Comparison of ENCODE assay signal across 1 cellular context in the genomic region with DNA sequence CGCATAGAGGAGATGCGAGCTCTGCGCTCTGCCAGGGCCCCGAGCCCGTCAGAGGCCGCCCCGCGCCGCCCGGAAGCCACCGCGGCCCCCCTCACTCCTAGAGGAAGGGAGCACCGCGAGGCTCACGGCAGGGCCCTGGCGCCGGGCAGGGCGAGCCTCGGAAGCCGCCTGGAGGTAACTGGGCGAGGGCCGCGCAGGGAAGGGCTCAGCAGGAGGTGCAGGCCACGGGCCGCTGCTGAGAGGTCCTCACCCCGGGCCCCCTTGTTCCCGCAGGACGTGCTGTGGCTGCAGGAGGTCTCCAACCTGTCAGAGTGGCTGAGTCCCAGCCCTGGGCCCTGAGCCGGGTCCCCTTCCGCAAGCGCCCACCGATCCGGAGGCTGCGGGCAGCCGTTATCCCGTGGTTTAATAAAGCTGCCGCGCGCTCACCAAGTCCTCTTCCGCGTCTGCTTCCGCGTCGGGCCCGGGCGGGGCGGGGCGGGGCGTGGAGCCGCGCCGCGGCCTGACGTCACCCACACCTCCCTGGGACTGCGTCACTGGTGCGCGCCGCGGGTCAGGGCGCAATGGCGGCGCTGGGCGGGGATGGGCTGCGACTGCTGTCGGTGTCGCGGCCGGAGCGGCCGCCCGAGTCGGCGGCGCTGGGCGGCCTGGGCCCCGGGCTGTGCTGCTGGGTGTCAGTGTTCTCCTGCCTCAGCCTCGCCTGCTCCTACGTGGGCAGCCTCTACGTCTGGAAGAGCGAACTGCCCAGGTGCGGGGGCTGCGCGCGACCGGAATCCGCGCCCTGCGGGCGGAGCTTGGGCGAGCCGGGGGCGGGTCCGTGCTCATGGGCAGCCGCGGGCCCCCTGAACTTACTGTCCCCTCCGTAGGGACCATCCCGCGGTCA.
TF ChIP-seq lines count a peak whose summit lies in the region.

A gene with protein sequence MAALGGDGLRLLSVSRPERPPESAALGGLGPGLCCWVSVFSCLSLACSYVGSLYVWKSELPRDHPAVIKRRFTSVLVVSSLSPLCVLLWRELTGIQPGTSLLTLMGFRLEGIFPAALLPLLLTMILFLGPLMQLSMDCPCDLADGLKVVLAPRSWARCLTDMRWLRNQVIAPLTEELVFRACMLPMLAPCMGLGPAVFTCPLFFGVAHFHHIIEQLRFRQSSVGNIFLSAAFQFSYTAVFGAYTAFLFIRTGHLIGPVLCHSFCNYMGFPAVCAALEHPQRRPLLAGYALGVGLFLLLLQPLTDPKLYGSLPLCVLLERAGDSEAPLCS (plus strand): TSS at position 546 of the 880 bp plus-strand sequence. CDS start 15 bp downstream, at position 561.

TF ChIP-seq in GM12878, 131 proteins besides CTCF, POLR2A, EP300 and RAD21 (continued from another document):
- TF ChIP-seq, protein P1, sequence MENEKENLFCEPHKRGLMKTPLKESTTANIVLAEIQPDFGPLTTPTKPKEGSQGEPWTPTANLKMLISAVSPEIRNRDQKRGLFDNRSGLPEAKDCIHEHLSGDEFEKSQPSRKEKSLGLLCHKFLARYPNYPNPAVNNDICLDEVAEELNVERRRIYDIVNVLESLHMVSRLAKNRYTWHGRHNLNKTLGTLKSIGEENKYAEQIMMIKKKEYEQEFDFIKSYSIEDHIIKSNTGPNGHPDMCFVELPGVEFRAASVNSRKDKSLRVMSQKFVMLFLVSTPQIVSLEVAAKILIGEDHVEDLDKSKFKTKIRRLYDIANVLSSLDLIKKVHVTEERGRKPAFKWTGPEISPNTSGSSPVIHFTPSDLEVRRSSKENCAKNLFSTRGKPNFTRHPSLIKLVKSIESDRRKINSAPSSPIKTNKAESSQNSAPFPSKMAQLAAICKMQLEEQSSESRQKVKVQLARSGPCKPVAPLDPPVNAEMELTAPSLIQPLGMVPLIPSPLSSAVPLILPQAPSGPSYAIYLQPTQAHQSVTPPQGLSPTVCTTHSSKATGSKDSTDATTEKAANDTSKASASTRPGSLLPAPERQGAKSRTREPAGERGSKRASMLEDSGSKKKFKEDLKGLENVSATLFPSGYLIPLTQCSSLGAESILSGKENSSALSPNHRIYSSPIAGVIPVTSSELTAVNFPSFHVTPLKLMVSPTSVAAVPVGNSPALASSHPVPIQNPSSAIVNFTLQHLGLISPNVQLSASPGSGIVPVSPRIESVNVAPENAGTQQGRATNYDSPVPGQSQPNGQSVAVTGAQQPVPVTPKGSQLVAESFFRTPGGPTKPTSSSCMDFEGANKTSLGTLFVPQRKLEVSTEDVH (IDR thresholded peaks at IDR 0.05; ENCODE audit: low read depth, partially characterized antibody), result no peak
- TF ChIP-seq NR2F1 (conservative IDR thresholded peaks at IDR 0.05) (peak; percentile 91), CREB1 (IDR thresholded peaks at IDR 0.05; ENCODE audit: low read depth) (peak; percentile 98), SUZ12 (IDR thresholded peaks at IDR 0.05; ENCODE audit: unreplicated experiment) (no peak), HDGF (IDR thresholded peaks at IDR 0.05) (no peak), RELA (IDR thresholded peaks at IDR 0.05; ENCODE audit: borderline replicate concordance, partially characterized antibody) (peak; percentile 85), JUNB (IDR thresholded peaks at IDR 0.05) (no peak), IKZF2 (IDR thresholded peaks at IDR 0.05) (0 out of 4 replicates have a peak, but pooled peaks of 1 of the 2 experiments have one; percentile 39), IRF4 (IDR thresholded peaks at IDR 0.05; ENCODE audit: low read depth, low read length) (0 out of 2 replicates have a peak, but pooled peaks have one; percentile 5), EGR1 (IDR thresholded peaks at IDR 0.05; ENCODE audit: borderline replicate concordance in 1 of 2, low read depth in 2 of 2, low read length in 2 of 2) (peak in 1 of 2 experiments; percentile 78; a peak in 2 of 3 replicates), YBX1 (IDR thresholded peaks at IDR 0.05) (no peak), POLR2AphosphoS5 (IDR thresholded peaks at IDR 0.05; ENCODE audit: low read length) (peak; percentile 92), GABPA (IDR thresholded peaks at IDR 0.05; ENCODE audit: low read depth) (no peak), BRCA1 (IDR thresholded peaks at IDR 0.05; ENCODE audit: low read depth, low read length) (no peak), EED (IDR thresholded peaks at IDR 0.05; ENCODE audit: low read depth) (no peak), BACH1 (IDR thresholded peaks at IDR 0.05; ENCODE audit: borderline replicate concordance) (peak; percentile 88), TBL1XR1 (IDR thresholded peaks at IDR 0.05; ENCODE audit: low read depth, low read length) (no peak), NFIC (IDR thresholded peaks at IDR 0.05; ENCODE audit: low read depth, low read length) (no peak), TCF7 (IDR thresholded peaks at IDR 0.05; ENCODE audit: borderline replicate concordance) (no peak), PAX8 (IDR thresholded peaks at IDR 0.05) (no peak), MYC (IDR thresholded peaks at IDR 0.05; ENCODE audit: insufficient read depth, insufficient read length, insufficient replicate concordance, low read length, severe bottlenecking) (peak; percentile 18), NR2C1 (IDR thresholded peaks at IDR 0.05) (peak; percentile 88), WRNIP1 (IDR thresholded peaks at IDR 0.05; ENCODE audit: borderline replicate concordance, low read depth, low read length) (no peak), NR2C2 (IDR thresholded peaks at IDR 0.05; ENCODE audit: borderline replicate concordance, control insufficient read depth, insufficient read length, low read depth) (no peak)
- TF ChIP-seq, protein P2, sequence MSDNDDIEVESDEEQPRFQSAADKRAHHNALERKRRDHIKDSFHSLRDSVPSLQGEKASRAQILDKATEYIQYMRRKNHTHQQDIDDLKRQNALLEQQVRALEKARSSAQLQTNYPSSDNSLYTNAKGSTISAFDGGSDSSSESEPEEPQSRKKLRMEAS (IDR thresholded peaks at IDR 0.05; ENCODE audit: low read depth, low read length), result no peak
- TF ChIP-seq, protein P3, sequence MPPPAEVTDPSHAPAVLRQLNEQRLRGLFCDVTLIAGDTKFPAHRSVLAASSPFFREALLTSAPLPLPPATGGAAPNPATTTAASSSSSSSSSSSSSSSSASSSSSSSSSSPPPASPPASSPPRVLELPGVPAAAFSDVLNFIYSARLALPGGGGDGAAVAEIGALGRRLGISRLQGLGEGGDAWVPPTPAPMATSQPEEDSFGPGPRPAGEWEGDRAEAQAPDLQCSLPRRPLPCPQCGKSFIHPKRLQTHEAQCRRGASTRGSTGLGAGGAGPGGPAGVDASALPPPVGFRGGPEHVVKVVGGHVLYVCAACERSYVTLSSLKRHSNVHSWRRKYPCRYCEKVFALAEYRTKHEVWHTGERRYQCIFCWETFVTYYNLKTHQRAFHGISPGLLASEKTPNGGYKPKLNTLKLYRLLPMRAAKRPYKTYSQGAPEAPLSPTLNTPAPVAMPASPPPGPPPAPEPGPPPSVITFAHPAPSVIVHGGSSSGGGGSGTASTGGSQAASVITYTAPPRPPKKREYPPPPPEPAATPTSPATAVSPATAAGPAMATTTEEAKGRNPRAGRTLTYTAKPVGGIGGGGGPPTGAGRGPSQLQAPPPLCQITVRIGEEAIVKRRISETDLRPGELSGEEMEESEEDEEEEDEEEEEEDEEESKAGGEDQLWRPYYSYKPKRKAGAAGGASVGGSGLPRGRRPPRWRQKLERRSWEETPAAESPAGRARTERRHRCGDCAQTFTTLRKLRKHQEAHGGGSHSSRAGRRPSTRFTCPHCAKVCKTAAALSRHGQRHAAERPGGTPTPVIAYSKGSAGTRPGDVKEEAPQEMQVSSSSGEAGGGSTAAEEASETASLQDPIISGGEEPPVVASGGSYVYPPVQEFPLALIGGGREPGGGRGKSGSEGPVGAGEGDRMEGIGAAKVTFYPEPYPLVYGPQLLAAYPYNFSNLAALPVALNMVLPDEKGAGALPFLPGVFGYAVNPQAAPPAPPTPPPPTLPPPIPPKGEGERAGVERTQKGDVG (CRISPR knock-in tag; IDR thresholded peaks at IDR 0.05), result no peak
- TF ChIP-seq, protein P4, sequence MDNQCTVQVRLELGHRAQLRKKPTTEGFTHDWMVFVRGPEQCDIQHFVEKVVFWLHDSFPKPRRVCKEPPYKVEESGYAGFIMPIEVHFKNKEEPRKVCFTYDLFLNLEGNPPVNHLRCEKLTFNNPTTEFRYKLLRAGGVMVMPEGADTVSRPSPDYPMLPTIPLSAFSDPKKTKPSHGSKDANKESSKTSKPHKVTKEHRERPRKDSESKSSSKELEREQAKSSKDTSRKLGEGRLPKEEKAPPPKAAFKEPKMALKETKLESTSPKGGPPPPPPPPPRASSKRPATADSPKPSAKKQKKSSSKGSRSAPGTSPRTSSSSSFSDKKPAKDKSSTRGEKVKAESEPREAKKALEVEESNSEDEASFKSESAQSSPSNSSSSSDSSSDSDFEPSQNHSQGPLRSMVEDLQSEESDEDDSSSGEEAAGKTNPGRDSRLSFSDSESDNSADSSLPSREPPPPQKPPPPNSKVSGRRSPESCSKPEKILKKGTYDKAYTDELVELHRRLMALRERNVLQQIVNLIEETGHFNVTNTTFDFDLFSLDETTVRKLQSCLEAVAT (IDR thresholded peaks at IDR 0.05), result no peak
- TF ChIP-seq, protein P5, sequence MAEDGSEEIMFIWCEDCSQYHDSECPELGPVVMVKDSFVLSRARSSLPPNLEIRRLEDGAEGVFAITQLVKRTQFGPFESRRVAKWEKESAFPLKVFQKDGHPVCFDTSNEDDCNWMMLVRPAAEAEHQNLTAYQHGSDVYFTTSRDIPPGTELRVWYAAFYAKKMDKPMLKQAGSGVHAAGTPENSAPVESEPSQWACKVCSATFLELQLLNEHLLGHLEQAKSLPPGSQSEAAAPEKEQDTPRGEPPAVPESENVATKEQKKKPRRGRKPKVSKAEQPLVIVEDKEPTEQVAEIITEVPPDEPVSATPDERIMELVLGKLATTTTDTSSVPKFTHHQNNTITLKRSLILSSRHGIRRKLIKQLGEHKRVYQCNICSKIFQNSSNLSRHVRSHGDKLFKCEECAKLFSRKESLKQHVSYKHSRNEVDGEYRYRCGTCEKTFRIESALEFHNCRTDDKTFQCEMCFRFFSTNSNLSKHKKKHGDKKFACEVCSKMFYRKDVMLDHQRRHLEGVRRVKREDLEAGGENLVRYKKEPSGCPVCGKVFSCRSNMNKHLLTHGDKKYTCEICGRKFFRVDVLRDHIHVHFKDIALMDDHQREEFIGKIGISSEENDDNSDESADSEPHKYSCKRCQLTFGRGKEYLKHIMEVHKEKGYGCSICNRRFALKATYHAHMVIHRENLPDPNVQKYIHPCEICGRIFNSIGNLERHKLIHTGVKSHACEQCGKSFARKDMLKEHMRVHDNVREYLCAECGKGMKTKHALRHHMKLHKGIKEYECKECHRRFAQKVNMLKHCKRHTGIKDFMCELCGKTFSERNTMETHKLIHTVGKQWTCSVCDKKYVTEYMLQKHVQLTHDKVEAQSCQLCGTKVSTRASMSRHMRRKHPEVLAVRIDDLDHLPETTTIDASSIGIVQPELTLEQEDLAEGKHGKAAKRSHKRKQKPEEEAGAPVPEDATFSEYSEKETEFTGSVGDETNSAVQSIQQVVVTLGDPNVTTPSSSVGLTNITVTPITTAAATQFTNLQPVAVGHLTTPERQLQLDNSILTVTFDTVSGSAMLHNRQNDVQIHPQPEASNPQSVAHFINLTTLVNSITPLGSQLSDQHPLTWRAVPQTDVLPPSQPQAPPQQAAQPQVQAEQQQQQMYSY (CRISPR knock-in tag; IDR thresholded peaks at IDR 0.05), result no peak
